15 cellular contexts compared by ENCODE assay signal in genomic region chr3:127539366-127540060, GRCh38. TPM values are rescaled to one million over a fixed set of nuclear protein-coding genes. Genes with fewer than 3 reads are reported as not detected.
A peak's percentile ranks its signal among the peaks of the same experiment; 100 is the strongest.
DNase-seq lines count a peak whose midpoint lies in the region; ATAC-seq and TF ChIP-seq lines count a peak whose summit lies in the region.
"Had no signal": no experiment of that assay in that cellular context is flagged by ENCODE, and none has a peak within 500 bp of the region (broad histone marks: within the 10 kb centered on the region; RNA-seq: fewer than 3 reads in every experiment).

No MANE protein-coding gene starts in this region.

- H3K4me1 ChIP-seq in neuronal stem cell (ENCODE audit: control insufficient read depth in 2 of 2, insufficient read depth in 1 of 2, low read depth in 1 of 2, low read length in 2 of 2) = peaks cover 23 to 24% of the 10 kb centered on the region in 2 donors
- H3K4me1 ChIP-seq: HAP-1 had no signal

- H3K27me3 Mint-ChIP-seq in chondrocyte (ENCODE audit: low read depth) = peaks cover 27% of the 10 kb centered on the region

- DNase-seq in activated effector memory CD4-positive, alpha-beta T cell treated with anti-CD3 and anti-CD28 coated beads, Interleukin-2, amount 50 U/mL, for 16 hours = peak; percentile 43
- no peak for DNase-seq in activated effector memory CD4-positive, alpha-beta T cell treated with Interleukin-2 at 50 U/mL for 16 hours
- no peak for DNase-seq in chondrocyte (ENCODE audit: low spot score)
- no peak for DNase-seq in neuronal stem cell (ENCODE audit: low spot score)
- no peak for DNase-seq in activated CD4-positive, CD25-positive, alpha-beta regulatory T cell treated with anti-CD3 and anti-CD28 coated beads, Interleukin-2, amount 50 U/mL, for 72 hours
- DNase-seq: 8988T; Calu3; CD8-positive, alpha-beta T cell; DMS79 treated with DMSO at 0.1 percent for 48 hours; GF-D8; IMR-90 had no signal

- no peak overlapping the region for H3K9ac ChIP-seq in neuronal stem cell (ENCODE audit: low read depth, low read length, poor library complexity)
- H3K9ac ChIP-seq: BLaER1 treated with 17β-estradiol and CSF1 and Interleukin-3, amounts not matched to agents 10 nM and 100 nM had no signal

- no peak overlapping the region for H3K4ac ChIP-seq in neuronal stem cell (ENCODE audit: low read length)

- no peak for TF ChIP-seq CTCF in chondrocyte (IDR thresholded peaks at IDR 0.05)

- H2BK120ac ChIP-seq in neuronal stem cell (ENCODE audit: low read depth, low read length) = peak overlapping the region; percentile 97

- H3K36me3 Mint-ChIP-seq in chondrocyte (ENCODE audit: low read depth) = no peaks in the 10 kb centered on the region
- H3K36me3 Mint-ChIP-seq: CD8-positive, alpha-beta T cell had no signal

- no peaks in the 10 kb centered on the region for H3K9me3 Mint-ChIP-seq in chondrocyte (ENCODE audit: low read depth)
- H3K9me3 Mint-ChIP-seq: CD8-positive, alpha-beta T cell had no signal

- no peaks in the 10 kb centered on the region for H3K9me3 ChIP-seq in neuronal stem cell (replicated peaks in 1 of 2; ENCODE audit: control insufficient read depth in 2 of 2, insufficient read depth in 1 of 2, low read depth in 1 of 2, low read length in 2 of 2)
- H3K9me3 ChIP-seq: BLaER1 treated with 17β-estradiol and CSF1 and Interleukin-3, amounts not matched to agents 10 nM and 100 nM; HAP-1 had no signal

- no peak overlapping the region for H3K4me3 ChIP-seq in neuronal stem cell (ENCODE audit: low read length in 2 of 2)
- H3K4me3 ChIP-seq: BLaER1 treated with 17β-estradiol and CSF1 and Interleukin-3, amounts not matched to agents 10 nM and 100 nM; HAP-1 had no signal

- H3K18ac ChIP-seq in neuronal stem cell (ENCODE audit: low read length) = no peak overlapping the region

- H3K27ac ChIP-seq in neuronal stem cell (replicated peaks; ENCODE audit: low read length) = no peak overlapping the region
- H3K27ac ChIP-seq: BLaER1 treated with 17β-estradiol and CSF1 and Interleukin-3, amounts not matched to agents 10 nM and 100 nM had no signal

- no peak overlapping the region for H3K4me3 Mint-ChIP-seq in chondrocyte (ENCODE audit: unreplicated experiment)
- H3K4me3 Mint-ChIP-seq: CD8-positive, alpha-beta T cell had no signal

- H3K36me3 ChIP-seq in neuronal stem cell (replicated peaks in 1 of 2; ENCODE audit: control insufficient read depth in 2 of 2, insufficient read depth in 2 of 2, low read length in 2 of 2) = no peaks in the 10 kb centered on the region
- H3K36me3 ChIP-seq: BLaER1 treated with 17β-estradiol and CSF1 and Interleukin-3, amounts not matched to agents 10 nM and 100 nM; HAP-1 had no signal

- H3K23ac ChIP-seq in neuronal stem cell (ENCODE audit: low read depth, low read length, poor library complexity) = peak overlapping the region; percentile 49

- H3K14ac ChIP-seq in neuronal stem cell (ENCODE audit: low read length) = no peak overlapping the region

- H3K79me1 ChIP-seq in neuronal stem cell (ENCODE audit: low read depth, low read length) = no peaks in the 10 kb centered on the region

- WGBS in neuronal stem cell (ENCODE audit: extremely low coverage in 2 of 2, insufficient read length in 2 of 2, insufficient replicate concordance in 1 of 2), 2 donors = no CpG with 5 or more reads among the region's 17 CpGs

- H3K4me1 Mint-ChIP-seq in chondrocyte (ENCODE audit: low read depth) = no peaks in the 10 kb centered on the region

- H2BK5ac ChIP-seq in neuronal stem cell (ENCODE audit: low read length) = no peak overlapping the region

- H4K91ac ChIP-seq in neuronal stem cell (ENCODE audit: low read depth, low read length, poor library complexity) = no peak overlapping the region

- ATAC-seq in HG03175 (IDR thresholded peaks at IDR 0.05; ENCODE audit: unreplicated experiment) (no peak), GM21576 (IDR thresholded peaks at IDR 0.05; ENCODE audit: unreplicated experiment) (no peak)
- ATAC-seq: CD8-positive, alpha-beta T cell had no signal

- H2BK12ac ChIP-seq in neuronal stem cell (ENCODE audit: low read length) = no peak overlapping the region

- H3K27ac Mint-ChIP-seq in chondrocyte (ENCODE audit: unreplicated experiment) = peak overlapping the region; percentile 36
- H3K27ac Mint-ChIP-seq: CD8-positive, alpha-beta T cell had no signal

- no peak overlapping the region for H3K4me2 ChIP-seq in neuronal stem cell (ENCODE audit: insufficient read depth, low read length, poor library complexity, severe bottlenecking)

- H3K27me3 ChIP-seq in neuronal stem cell (ENCODE audit: control insufficient read depth in 3 of 3, insufficient read depth in 3 of 3, low read depth in 1 of 3, low read length in 3 of 3) = peaks cover 0 to 10% (median 0%) of the 10 kb centered on the region in 3 experiments
- H3K27me3 ChIP-seq: BLaER1 treated with 17β-estradiol and CSF1 and Interleukin-3, amounts not matched to agents 10 nM and 100 nM had no signal

- no peak overlapping the region for H4K8ac ChIP-seq in neuronal stem cell (ENCODE audit: low read depth, low read length)

- no peak overlapping the region for H2AFZ ChIP-seq in neuronal stem cell (ENCODE audit: low read length)

- H2BK15ac ChIP-seq in neuronal stem cell (ENCODE audit: low read length) = peak overlapping the region; percentile 76

- peak overlapping the region; percentile 27 for H2AK5ac ChIP-seq in neuronal stem cell (ENCODE audit: low read depth, low read length)

RNA-seq across cellular contexts. Expression of gene TPRA1, which starts 51.0 kb away (rescaled TPM):
- total RNA-seq in chondrocyte = 32.5 to 40.3 TPM (median 37.2 TPM) in 3 replicates
- 17.1 TPM for polyA plus RNA-seq in neuronal stem cell (2013, experiment 1 of 2)
- polyA plus RNA-seq in neuronal stem cell (2013, experiment 2 of 2) = 16.1 TPM

RNA-seq across cellular contexts. Expression of gene MCM2, which starts 58.7 kb away (rescaled TPM):
- total RNA-seq in chondrocyte = 14.6 to 29.0 TPM (median 15.1 TPM) in 3 replicates
- polyA plus RNA-seq in neuronal stem cell (2013, experiment 1 of 2) = 68.7 TPM
- 67.7 TPM for polyA plus RNA-seq in neuronal stem cell (2013, experiment 2 of 2)
